8 cellular contexts compared by ENCODE assay signal in the genomic region with DNA sequence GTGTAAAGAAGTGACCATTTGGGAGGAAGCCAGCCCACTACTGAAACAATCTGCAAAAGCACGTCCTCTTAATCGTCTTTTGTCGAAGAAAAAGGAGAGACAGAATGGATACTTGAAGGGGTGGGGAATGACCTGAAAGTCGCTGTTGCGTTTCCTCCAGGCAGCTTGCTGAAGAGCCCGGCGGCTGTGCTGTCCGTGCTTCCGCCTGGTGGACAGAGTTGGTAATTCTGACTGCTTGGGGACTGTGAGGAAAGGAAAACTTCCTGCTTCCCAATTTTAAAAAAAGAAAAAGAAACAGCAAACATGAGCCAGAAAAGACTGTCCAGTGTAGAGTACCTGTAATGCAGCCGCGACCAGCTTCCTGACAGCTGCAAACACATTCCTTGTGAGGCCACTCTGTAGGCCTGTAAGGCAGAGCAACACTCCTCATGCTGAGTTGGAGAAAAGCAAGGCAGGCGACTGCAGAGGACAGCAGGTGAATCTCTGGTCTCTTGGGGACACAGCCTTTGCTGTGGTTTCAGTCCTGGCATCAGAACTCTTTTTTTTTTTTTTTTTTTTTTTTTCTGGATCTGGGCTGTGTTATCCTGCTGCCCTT.
A peak's percentile ranks its signal among the peaks of the same experiment; 100 is the strongest.
DNase-seq lines count a peak whose midpoint lies in the region; ATAC-seq and TF ChIP-seq lines count a peak whose summit lies in the region.

No MANE protein-coding gene starts in this region.

- no peaks in the 10 kb centered on the region for H3K9me3 ChIP-seq in gastroesophageal sphincter

- no peak overlapping the region for H3K4me3 ChIP-seq in gastroesophageal sphincter

- no peaks in the 10 kb centered on the region for H3K4me1 Mint-ChIP-seq in natural killer cell treated with Interleukin-12 subunit alpha and Interleukin-12 subunit beta and Interleukin-15 and Interleukin-18, amount 100 ng/mL, for 72 hours (ENCODE audit: low read depth in 2 of 2)

- no peaks in the 10 kb centered on the region for H3K27me3 ChIP-seq in gastroesophageal sphincter

- 15 to 33% methylated on average over 11 to 12 of the region's 12 CpGs for WGBS in gastroesophageal sphincter (ENCODE audit: low coverage in 1 of 2), 2 donors

- no peak for TF ChIP-seq POLR2A in gastroesophageal sphincter (IDR thresholded peaks at IDR 0.05)

- peaks cover 0 to 4% (median 0%) of the 10 kb centered on the region in 3 donors for H3K4me1 ChIP-seq in gastroesophageal sphincter

- peaks cover 6% of the 10 kb centered on the region for H3K9me3 Mint-ChIP-seq in natural killer cell treated with Interleukin-12 subunit alpha and Interleukin-12 subunit beta and Interleukin-15 and Interleukin-18, amount 100 ng/mL, for 72 hours

- peak; percentile 79 for ATAC-seq in GM19043 (IDR thresholded peaks at IDR 0.05; ENCODE audit: low read depth, unreplicated experiment)
- ATAC-seq in HG03457 (IDR thresholded peaks at IDR 0.05; ENCODE audit: unreplicated experiment) = peak; percentile 53
- ATAC-seq in gastroesophageal sphincter = no peak
- peak; percentile 96 for ATAC-seq in sciatic nerve
- no peak for ATAC-seq in natural killer cell treated with Interleukin-12 subunit alpha and Interleukin-12 subunit beta and Interleukin-15 and Interleukin-18, amount 100 ng/mL, for 72 hours

- TF ChIP-seq EP300 in gastroesophageal sphincter (IDR thresholded peaks at IDR 0.05) = no peak

- H3K27me3 Mint-ChIP-seq in natural killer cell treated with Interleukin-12 subunit alpha and Interleukin-12 subunit beta and Interleukin-15 and Interleukin-18, amount 100 ng/mL, for 72 hours = peaks cover 0 to 5% of the 10 kb centered on the region in 2 donors

- TF ChIP-seq CTCF in gastroesophageal sphincter (IDR thresholded peaks at IDR 0.05) = peak; percentile 36 to 68 (median 58)

- H3K36me3 Mint-ChIP-seq in natural killer cell treated with Interleukin-12 subunit alpha and Interleukin-12 subunit beta and Interleukin-15 and Interleukin-18, amount 100 ng/mL, for 72 hours = no peaks in the 10 kb centered on the region

- no peak overlapping the region for H3K27ac Mint-ChIP-seq in natural killer cell treated with Interleukin-12 subunit alpha and Interleukin-12 subunit beta and Interleukin-15 and Interleukin-18, amount 100 ng/mL, for 72 hours

- H3K27ac ChIP-seq in gastroesophageal sphincter = no peak overlapping the region

- no peaks in the 10 kb centered on the region for H3K36me3 ChIP-seq in gastroesophageal sphincter

- peak; percentile 59 for DNase-seq in COLO829 (ENCODE audit: low spot score)
- peak; percentile 39 for DNase-seq in SW480 (ENCODE audit: low spot score)
- peak; percentile 85 for DNase-seq in sciatic nerve (ENCODE audit: low spot score)
- DNase-seq in natural killer cell treated with Interleukin-12 subunit alpha and Interleukin-12 subunit beta and Interleukin-15 and Interleukin-18, amount 100 ng/mL, for 72 hours (ENCODE audit: low spot score) = no peak
- no peak for DNase-seq in NCI-H345 treated with DMSO at 0.1 percent for 48 hours (lab: John Stamatoyannopoulos, UW; ENCODE audit: unreplicated experiment)

- intact Hi-C loops in sciatic nerve (cut with DNase I) = no loop called here

- H3K4me3 Mint-ChIP-seq in natural killer cell treated with Interleukin-12 subunit alpha and Interleukin-12 subunit beta and Interleukin-15 and Interleukin-18, amount 100 ng/mL, for 72 hours = no peak overlapping the region

Comparison
In these comparisons a context has a peak if more than half of its experiments do, and no peak if none do; other contexts are left out.
1. DNase-seq: peak in COLO829 (single experiment), SW480 (single experiment) and sciatic nerve (single experiment); none in natural killer cell treated with Interleukin-12 subunit alpha and Interleukin-12 subunit beta and Interleukin-15 and Interleukin-18, amount 100 ng/mL, for 72 hours (single experiment) and NCI-H345 treated with DMSO at 0.1 percent for 48 hours (single experiment).
2. ATAC-seq: peak in GM19043 (single experiment), HG03457 (single experiment) and sciatic nerve (single experiment); none in gastroesophageal sphincter (single experiment) and natural killer cell treated with Interleukin-12 subunit alpha and Interleukin-12 subunit beta and Interleukin-15 and Interleukin-18, amount 100 ng/mL, for 72 hours (0 of 2).